Comparison of ENCODE assay signal across 1 cellular context in genomic region chr11:20501252-20501651, GRCh38.
TF ChIP-seq lines count a peak whose summit lies in the region.

No MANE protein-coding gene starts in this region.

TF ChIP-seq in GM23338, 12 proteins besides CTCF, POLR2A, EP300 and RAD21 (continued from another document):
- TF ChIP-seq ZNF462 (CRISPR knock-in tag; IDR thresholded peaks at IDR 0.05) (no peak), EZH2 (IDR thresholded peaks at IDR 0.05; ENCODE audit: low read depth, unreplicated experiment) (no peak), JUNB (IDR thresholded peaks at IDR 0.05; ENCODE audit: unreplicated experiment) (no peak), ZNF331 (CRISPR knock-in tag; IDR thresholded peaks at IDR 0.05; ENCODE audit: low read depth) (no peak), CREB1 (CRISPR knock-in tag; IDR thresholded peaks at IDR 0.05; ENCODE audit: low read depth) (no peak), NANOG (IDR thresholded peaks at IDR 0.05; ENCODE audit: borderline replicate concordance) (no peak), POLR2AphosphoS5 (IDR thresholded peaks at IDR 0.05; ENCODE audit: low read depth) (no peak)
